In genomic region chr3:185764168-185764988, GRCh38 we compare ENCODE assay signal across 1 cellular context.
TF ChIP-seq lines count a peak whose summit lies in the region.

No MANE protein-coding gene starts in this region.

TF ChIP-seq in GM12878, 131 proteins besides CTCF, POLR2A, EP300 and RAD21 (continued from another document):
- TF ChIP-seq, protein P1, sequence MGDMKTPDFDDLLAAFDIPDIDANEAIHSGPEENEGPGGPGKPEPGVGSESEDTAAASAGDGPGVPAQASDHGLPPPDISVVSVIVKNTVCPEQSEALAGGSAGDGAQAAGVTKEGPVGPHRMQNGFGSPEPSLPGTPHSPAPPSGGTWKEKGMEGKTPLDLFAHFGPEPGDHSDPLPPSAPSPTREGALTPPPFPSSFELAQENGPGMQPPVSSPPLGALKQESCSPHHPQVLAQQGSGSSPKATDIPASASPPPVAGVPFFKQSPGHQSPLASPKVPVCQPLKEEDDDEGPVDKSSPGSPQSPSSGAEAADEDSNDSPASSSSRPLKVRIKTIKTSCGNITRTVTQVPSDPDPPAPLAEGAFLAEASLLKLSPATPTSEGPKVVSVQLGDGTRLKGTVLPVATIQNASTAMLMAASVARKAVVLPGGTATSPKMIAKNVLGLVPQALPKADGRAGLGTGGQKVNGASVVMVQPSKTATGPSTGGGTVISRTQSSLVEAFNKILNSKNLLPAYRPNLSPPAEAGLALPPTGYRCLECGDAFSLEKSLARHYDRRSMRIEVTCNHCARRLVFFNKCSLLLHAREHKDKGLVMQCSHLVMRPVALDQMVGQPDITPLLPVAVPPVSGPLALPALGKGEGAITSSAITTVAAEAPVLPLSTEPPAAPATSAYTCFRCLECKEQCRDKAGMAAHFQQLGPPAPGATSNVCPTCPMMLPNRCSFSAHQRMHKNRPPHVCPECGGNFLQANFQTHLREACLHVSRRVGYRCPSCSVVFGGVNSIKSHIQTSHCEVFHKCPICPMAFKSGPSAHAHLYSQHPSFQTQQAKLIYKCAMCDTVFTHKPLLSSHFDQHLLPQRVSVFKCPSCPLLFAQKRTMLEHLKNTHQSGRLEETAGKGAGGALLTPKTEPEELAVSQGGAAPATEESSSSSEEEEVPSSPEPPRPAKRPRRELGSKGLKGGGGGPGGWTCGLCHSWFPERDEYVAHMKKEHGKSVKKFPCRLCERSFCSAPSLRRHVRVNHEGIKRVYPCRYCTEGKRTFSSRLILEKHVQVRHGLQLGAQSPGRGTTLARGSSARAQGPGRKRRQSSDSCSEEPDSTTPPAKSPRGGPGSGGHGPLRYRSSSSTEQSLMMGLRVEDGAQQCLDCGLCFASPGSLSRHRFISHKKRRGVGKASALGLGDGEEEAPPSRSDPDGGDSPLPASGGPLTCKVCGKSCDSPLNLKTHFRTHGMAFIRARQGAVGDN (IDR thresholded peaks at IDR 0.05), result no peak
- TF ChIP-seq BMI1 (IDR thresholded peaks at IDR 0.05; ENCODE audit: borderline replicate concordance) (no peak), SMARCA5 (IDR thresholded peaks at IDR 0.05) (no peak)
